ENCODE assay signal across 1 cellular context in the genomic region with DNA sequence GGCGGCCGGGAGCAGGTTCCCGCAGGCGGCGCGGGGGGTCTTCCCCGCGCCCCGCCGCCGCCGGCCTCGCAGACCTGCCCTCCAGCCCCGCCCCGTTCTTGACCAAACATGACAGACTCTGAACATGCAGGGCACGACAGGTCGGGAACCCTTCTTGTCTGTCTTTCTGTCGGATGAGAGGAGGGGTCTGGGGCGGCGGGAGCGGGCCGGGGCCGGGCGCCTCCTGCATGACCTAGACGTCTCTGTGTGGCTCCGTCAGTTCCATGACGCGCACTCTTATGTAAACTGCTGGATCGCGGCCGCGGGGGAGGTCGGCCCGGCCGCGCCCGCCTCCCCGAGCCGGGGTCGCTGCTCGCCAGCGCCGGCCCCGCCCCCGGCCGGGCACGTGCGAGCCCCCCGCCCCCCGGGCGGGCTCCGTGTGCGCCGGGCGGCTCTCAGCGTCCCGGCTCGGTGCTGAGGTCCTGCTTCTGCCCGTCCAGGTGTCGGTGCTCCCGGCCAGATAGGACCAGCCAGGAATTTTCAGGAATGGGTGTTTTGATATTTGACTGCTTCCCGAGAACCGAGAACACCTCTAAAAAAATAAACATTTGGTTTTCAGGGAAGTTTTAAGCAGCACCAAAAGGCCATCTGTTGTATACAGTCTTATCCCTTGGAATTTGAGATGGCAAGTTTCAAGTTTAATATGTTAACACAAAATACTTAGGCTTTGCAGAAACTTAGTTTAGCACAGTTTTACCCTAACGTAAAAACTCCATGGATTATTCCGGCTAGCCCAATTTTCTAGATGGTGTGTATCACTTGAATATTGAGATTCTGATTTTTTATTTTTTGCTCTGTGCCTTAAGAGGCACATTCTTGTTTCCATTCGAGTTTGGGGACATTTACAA.
A peak's percentile ranks its signal among the peaks of the same experiment; 100 is the strongest.
TF ChIP-seq lines count a peak whose summit lies in the region.

No MANE protein-coding gene starts in this region.

TF ChIP-seq in K562, 482 proteins besides CTCF, POLR2A, EP300 and RAD21 (continued from another document):
- no peak for TF ChIP-seq ZNF140 (CRISPR knock-in tag; IDR thresholded peaks at IDR 0.05)
- TF ChIP-seq, protein P1, sequence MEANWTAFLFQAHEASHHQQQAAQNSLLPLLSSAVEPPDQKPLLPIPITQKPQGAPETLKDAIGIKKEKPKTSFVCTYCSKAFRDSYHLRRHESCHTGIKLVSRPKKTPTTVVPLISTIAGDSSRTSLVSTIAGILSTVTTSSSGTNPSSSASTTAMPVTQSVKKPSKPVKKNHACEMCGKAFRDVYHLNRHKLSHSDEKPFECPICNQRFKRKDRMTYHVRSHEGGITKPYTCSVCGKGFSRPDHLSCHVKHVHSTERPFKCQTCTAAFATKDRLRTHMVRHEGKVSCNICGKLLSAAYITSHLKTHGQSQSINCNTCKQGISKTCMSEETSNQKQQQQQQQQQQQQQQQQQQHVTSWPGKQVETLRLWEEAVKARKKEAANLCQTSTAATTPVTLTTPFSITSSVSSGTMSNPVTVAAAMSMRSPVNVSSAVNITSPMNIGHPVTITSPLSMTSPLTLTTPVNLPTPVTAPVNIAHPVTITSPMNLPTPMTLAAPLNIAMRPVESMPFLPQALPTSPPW (CRISPR knock-in tag; IDR thresholded peaks at IDR 0.05): peak; percentile 88
- peak; percentile 56 for TF ChIP-seq POLR2G (IDR thresholded peaks at IDR 0.05; ENCODE audit: low read depth, low read length)
- no peak for TF ChIP-seq CTBP1 (IDR thresholded peaks at IDR 0.05; ENCODE audit: borderline replicate concordance)
- peak; percentile 57 for TF ChIP-seq KDM5B (IDR thresholded peaks at IDR 0.05; ENCODE audit: insufficient replicate concordance, low read depth, low read length)
- peak; percentile 75 for TF ChIP-seq CXXC5 (CRISPR knock-in tag; IDR thresholded peaks at IDR 0.05)
- TF ChIP-seq NONO (IDR thresholded peaks at IDR 0.05; ENCODE audit: low read depth in 2 of 2, low read length in 1 of 2): 0 out of 4 replicates have a peak, but pooled peaks of 1 of the 2 experiments have one; percentile 5
- no peak for TF ChIP-seq ZNF174 (CRISPR knock-in tag; IDR thresholded peaks at IDR 0.05)
- peak; percentile 90 for TF ChIP-seq CREM (IDR thresholded peaks at IDR 0.05; ENCODE audit: low read depth)
- peak; percentile 54; the same call in 1 of the 2 replicates for TF ChIP-seq PHF8 (IDR thresholded peaks at IDR 0.05; ENCODE audit: borderline replicate concordance, low read length)
- peak; percentile 11; the same call in 1 of the 2 replicates for TF ChIP-seq SMAD4 (CRISPR knock-in tag; conservative IDR thresholded peaks at IDR 0.05)
- no peak for TF ChIP-seq HEY1 (CRISPR knock-in tag; IDR thresholded peaks at IDR 0.05; ENCODE audit: borderline replicate concordance)
- 0 out of 2 replicates have a peak, but pooled peaks have one; percentile 8 for TF ChIP-seq ZNF766 (CRISPR knock-in tag; conservative IDR thresholded peaks at IDR 0.05)
- TF ChIP-seq SRSF3 (IDR thresholded peaks at IDR 0.05; ENCODE audit: insufficient read depth, low read length): peak; percentile 2; the same call in 1 of the 2 replicates
- TF ChIP-seq FUS (optimal IDR thresholded peaks at IDR 0.05; ENCODE audit: low read depth, low read length): peak; percentile 4
- TF ChIP-seq, protein P2, sequence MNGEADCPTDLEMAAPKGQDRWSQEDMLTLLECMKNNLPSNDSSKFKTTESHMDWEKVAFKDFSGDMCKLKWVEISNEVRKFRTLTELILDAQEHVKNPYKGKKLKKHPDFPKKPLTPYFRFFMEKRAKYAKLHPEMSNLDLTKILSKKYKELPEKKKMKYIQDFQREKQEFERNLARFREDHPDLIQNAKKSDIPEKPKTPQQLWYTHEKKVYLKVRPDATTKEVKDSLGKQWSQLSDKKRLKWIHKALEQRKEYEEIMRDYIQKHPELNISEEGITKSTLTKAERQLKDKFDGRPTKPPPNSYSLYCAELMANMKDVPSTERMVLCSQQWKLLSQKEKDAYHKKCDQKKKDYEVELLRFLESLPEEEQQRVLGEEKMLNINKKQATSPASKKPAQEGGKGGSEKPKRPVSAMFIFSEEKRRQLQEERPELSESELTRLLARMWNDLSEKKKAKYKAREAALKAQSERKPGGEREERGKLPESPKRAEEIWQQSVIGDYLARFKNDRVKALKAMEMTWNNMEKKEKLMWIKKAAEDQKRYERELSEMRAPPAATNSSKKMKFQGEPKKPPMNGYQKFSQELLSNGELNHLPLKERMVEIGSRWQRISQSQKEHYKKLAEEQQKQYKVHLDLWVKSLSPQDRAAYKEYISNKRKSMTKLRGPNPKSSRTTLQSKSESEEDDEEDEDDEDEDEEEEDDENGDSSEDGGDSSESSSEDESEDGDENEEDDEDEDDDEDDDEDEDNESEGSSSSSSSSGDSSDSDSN (IDR thresholded peaks at IDR 0.05; ENCODE audit: borderline replicate concordance in 1 of 2, low read depth in 2 of 2, low read length in 2 of 2): peak; percentile 28 to 86; a peak in 3 of 4 replicates
- TF ChIP-seq LEF1 (IDR thresholded peaks at IDR 0.05): no peak
- TF ChIP-seq, protein P3, sequence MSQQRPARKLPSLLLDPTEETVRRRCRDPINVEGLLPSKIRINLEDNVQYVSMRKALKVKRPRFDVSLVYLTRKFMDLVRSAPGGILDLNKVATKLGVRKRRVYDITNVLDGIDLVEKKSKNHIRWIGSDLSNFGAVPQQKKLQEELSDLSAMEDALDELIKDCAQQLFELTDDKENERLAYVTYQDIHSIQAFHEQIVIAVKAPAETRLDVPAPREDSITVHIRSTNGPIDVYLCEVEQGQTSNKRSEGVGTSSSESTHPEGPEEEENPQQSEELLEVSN (IDR thresholded peaks at IDR 0.05; ENCODE audit: borderline replicate concordance in 1 of 2, extremely low read depth in 1 of 2, insufficient read depth in 1 of 2, insufficient read length in 1 of 2, low read depth in 1 of 2, low read length in 1 of 2, poor library complexity in 1 of 2, severe bottlenecking in 1 of 2): peak in 1 of 2 experiments; percentile 92
TF ChIP-seq in K562: peak in this region for 50.
